Comparison of ENCODE assay signal across 28 cellular contexts in genomic region chr11:130932086-130932712, GRCh38.
"Had no signal": no experiment of that assay in that cellular context is flagged by ENCODE, and none has a peak within 500 bp of the region (broad histone marks: within the 10 kb centered on the region; RNA-seq: fewer than 3 reads in every experiment).

No MANE protein-coding gene starts in this region.

- H3K27ac ChIP-seq: left lung, lower lobe of right lung, neural progenitor cell, neutrophil, right atrium auricular region, skin epidermis, stomach, testis, thyroid gland, transverse colon, upper lobe of left lung had no signal

- DNase-seq: hippocampal formation; kidney; left colon; left lung; lower lobe of right lung; mammary epithelial cell; mesenchymal stem cell; naive B cell; natural killer cell; nephron progenitor cell; occipital lobe; stimulated activated CD4-positive, alpha-beta T cell treated with anti-CD3 and anti-CD28 coated beads, Interleukin-12 subunit alpha, Interleukin-12 subunit beta, amount 100 ng/mL, for 4 hours; stimulated activated CD4-positive, alpha-beta T cell treated with anti-CD3 and anti-CD28 coated beads, Interleukin-15, amount 100 ng/mL, for 24 hours; stimulated activated CD4-positive, alpha-beta T cell treated with anti-CD3 and anti-CD28 coated beads, Interleukin-2, amount 100 ng/mL, for 24 hours; stimulated activated CD4-positive, alpha-beta T cell treated with anti-CD3 and anti-CD28 coated beads, Interleukin-4, amount 100 ng/mL, for 1 hour; stimulated activated naive B cell treated with anti-CD40 and anti-IgM and Interleukin-4, amounts not matched to agents 10 μg/mL and 1 μg/mL and 100 μg/mL, for 72 hours; stimulated activated naive CD8-positive, alpha-beta T cell treated with anti-CD3 and anti-CD28 coated beads, Interleukin-15, Interleukin-2, amounts not matched to agents 100 U/mL and 50 U/mL, for 24 hours; stomach; testis; thyroid gland; transverse colon; upper lobe of left lung had no signal

- H3K9ac ChIP-seq: neural progenitor cell had no signal

- H3K36me3 ChIP-seq: left lung, lower lobe of right lung, neural progenitor cell, neutrophil, right atrium auricular region, stomach, thyroid gland, transverse colon, upper lobe of left lung had no signal

- H2AFZ ChIP-seq: neural progenitor cell had no signal

- FAIRE-seq: kidney, urothelium cell line had no signal

- H3K9me3 ChIP-seq: left lung, lower lobe of right lung, neutrophil, right atrium auricular region, stomach, testis, thyroid gland, transverse colon, upper lobe of left lung had no signal

- ATAC-seq: left colon; left lung; lower lobe of right lung; natural killer cell; sciatic nerve; stimulated activated naive B cell treated with anti-CD40 and anti-IgM and Interleukin-4, amounts not matched to agents 10 μg/mL and 1 μg/mL and 100 μg/mL, for 72 hours; stimulated activated naive CD8-positive, alpha-beta T cell treated with anti-CD3 and anti-CD28 coated beads, Interleukin-15, Interleukin-2, amounts not matched to agents 100 U/mL and 50 U/mL, for 24 hours had no signal

- H3K4me3 ChIP-seq: left lung, lower lobe of right lung, neural progenitor cell, right atrium auricular region, skin epidermis, stomach, testis, thyroid gland, transverse colon, upper lobe of left lung had no signal

- H3K4me1 ChIP-seq: left lung, lower lobe of right lung, neural progenitor cell, right atrium auricular region, stomach, testis, thyroid gland, transverse colon, upper lobe of left lung had no signal

- H3K4me2 ChIP-seq: neural progenitor cell had no signal

- H3K27me3 ChIP-seq: left lung, neural progenitor cell, right atrium auricular region, stomach, testis, thyroid gland, transverse colon, upper lobe of left lung had no signal
